ENCODE assay signal across 9 cellular contexts in genomic region chr2:160224060-160224459, GRCh38. TPM values are rescaled to one million over a fixed set of nuclear protein-coding genes. Genes with fewer than 3 reads are reported as not detected.
DNase-seq lines count a peak whose midpoint lies in the region; ATAC-seq lines count a peak whose summit lies in the region.
"Had no signal": no experiment of that assay in that cellular context is flagged by ENCODE, and none has a peak within 500 bp of the region (broad histone marks: within the 10 kb centered on the region; RNA-seq: fewer than 3 reads in every experiment).

No MANE protein-coding gene starts in this region.

- ATAC-seq in GM19397 (IDR thresholded peaks at IDR 0.05; ENCODE audit: unreplicated experiment) (peak; percentile 86), HG03280 (IDR thresholded peaks at IDR 0.05; ENCODE audit: unreplicated experiment) (peak; percentile 94)

- H3K9me3 Mint-ChIP-seq in activated CD4-positive, alpha-beta T cell treated with anti-CD3 and anti-CD28 coated beads, Interleukin-2, amount 10 ng/mL, durations not matched to agents 7 days and 5 days = no peaks in the 10 kb centered on the region
- H3K9me3 Mint-ChIP-seq: naive B cell had no signal

- H3K4me3 ChIP-seq in H7 (ENCODE audit: insufficient read depth, low read depth, low read length) = no peak overlapping the region

- H3K4me1 Mint-ChIP-seq in activated CD4-positive, alpha-beta T cell treated with anti-CD3 and anti-CD28 coated beads, Interleukin-2, amount 10 ng/mL, durations not matched to agents 7 days and 5 days = peaks cover 52% of the 10 kb centered on the region

- H3K36me3 Mint-ChIP-seq in activated CD4-positive, alpha-beta T cell treated with anti-CD3 and anti-CD28 coated beads, Interleukin-2, amount 10 ng/mL, durations not matched to agents 7 days and 5 days (ENCODE audit: low read depth) = no peaks in the 10 kb centered on the region
- H3K36me3 Mint-ChIP-seq: naive B cell had no signal

- H3K27me3 ChIP-seq in H7 (ENCODE audit: control insufficient read depth, insufficient read depth, low read length) = no peaks in the 10 kb centered on the region

- CTCF ChIA-PET in activated CD4-positive, alpha-beta T cell treated with anti-CD3 and anti-CD28 coated beads, Interleukin-2, amount 10 ng/mL, durations not matched to agents 7 days and 5 days (lab: Charles Lee) = interaction anchor here (0.8 to 1.3 kb wide), 2 partner anchors 20 to 25 kb away, joined by 3 read pairs; no protein-coding TSS in a partner anchor

- H3K27ac Mint-ChIP-seq in activated CD4-positive, alpha-beta T cell treated with anti-CD3 and anti-CD28 coated beads, Interleukin-2, amount 10 ng/mL, durations not matched to agents 7 days and 5 days = peak overlapping the region; percentile 37

- H3K36me3 ChIP-seq in H7 (replicated peaks; ENCODE audit: control insufficient read depth, insufficient read depth, low read length) = no peaks in the 10 kb centered on the region

- no peak overlapping the region for H3K4me3 Mint-ChIP-seq in activated CD4-positive, alpha-beta T cell treated with anti-CD3 and anti-CD28 coated beads, Interleukin-2, amount 10 ng/mL, durations not matched to agents 7 days and 5 days
- H3K4me3 Mint-ChIP-seq: naive B cell had no signal

- POLR2A ChIA-PET in activated CD4-positive, alpha-beta T cell treated with anti-CD3 and anti-CD28 coated beads, Interleukin-2, amount 10 ng/mL, durations not matched to agents 7 days and 5 days (lab: Charles Lee) = no interaction called here

- peak; percentile 96 for DNase-seq in DMS53 (lab: John Stamatoyannopoulos, UW)
- peak; percentile 13 for DNase-seq in activated CD4-positive, alpha-beta T cell treated with anti-CD3 and anti-CD28 coated beads, Interleukin-2, amount 10 ng/mL, durations not matched to agents 7 days and 5 days
- peak; percentile 85 for DNase-seq in islet precursor cell
- DNase-seq in NCI-H1048 (lab: John Stamatoyannopoulos, UW) = no peak
- no peak for DNase-seq in H7
- DNase-seq in hippocampal formation (lab: John Stamatoyannopoulos, UW) = no peak
- DNase-seq: naive B cell had no signal

- H3K27me3 Mint-ChIP-seq in activated CD4-positive, alpha-beta T cell treated with anti-CD3 and anti-CD28 coated beads, Interleukin-2, amount 10 ng/mL, durations not matched to agents 7 days and 5 days = no peaks in the 10 kb centered on the region

RNA-seq across cellular contexts. Expression of gene ITGB6, which starts 24.0 kb away (rescaled TPM):
- not detected for total RNA-seq in activated CD4-positive, alpha-beta T cell treated with anti-CD3 and anti-CD28 coated beads, Interleukin-2, amount 10 ng/mL, durations not matched to agents 7 days and 5 days
- not detected in 2 replicates for total RNA-seq in H7 (2014; rRNA removed; shearing (Covaris generic))

Comparison
In these comparisons a context has a peak if more than half of its experiments do, and no peak if none do; other contexts are left out.
1. DNase-seq: peak in DMS53 (single experiment), activated CD4-positive, alpha-beta T cell treated with anti-CD3 and anti-CD28 coated beads, Interleukin-2, amount 10 ng/mL, durations not matched to agents 7 days and 5 days (single experiment) and islet precursor cell (single experiment); none in NCI-H1048 (single experiment), H7 (single experiment) and hippocampal formation (0 of 2).